Comparison of ENCODE assay signal across 9 cellular contexts in the genomic region with DNA sequence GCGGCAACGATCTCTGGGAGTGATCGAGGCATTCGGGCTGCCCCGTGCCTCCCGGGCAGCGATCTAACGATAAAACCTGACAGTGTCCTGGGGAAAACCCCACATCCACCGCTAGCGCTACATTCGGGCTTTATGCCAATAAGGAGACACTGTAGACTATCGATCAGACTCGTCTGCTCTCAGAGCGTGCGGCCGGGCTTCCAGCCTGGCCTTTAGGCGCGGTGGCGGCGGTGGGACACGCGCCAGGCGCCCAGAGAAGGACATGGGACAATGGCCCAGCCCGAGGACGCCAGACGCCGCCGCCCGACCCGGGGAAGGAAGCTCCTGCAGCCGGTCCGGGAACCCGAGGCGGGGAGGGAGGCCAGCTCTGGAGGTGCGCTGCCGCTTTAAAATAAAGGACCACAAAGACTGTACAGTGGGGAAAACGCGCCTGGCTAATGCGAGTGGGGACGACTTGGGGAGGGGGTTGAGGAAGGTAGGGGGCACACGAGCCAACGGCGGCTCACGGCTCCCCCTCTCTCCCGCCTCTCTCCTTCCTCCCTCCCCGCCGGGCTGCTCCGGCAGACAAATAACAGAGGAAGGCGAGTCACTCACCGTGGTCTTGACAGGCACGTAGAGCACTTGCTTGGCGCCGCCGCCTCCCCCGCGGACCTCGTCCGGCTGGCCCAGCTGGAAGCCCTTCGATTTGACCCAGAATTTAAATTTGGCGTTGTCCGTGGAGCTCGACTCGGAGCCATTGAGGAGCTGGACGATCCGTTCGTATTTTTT. TPM values are rescaled to one million over a fixed set of nuclear protein-coding genes. Genes with fewer than 3 reads are reported as not detected.
DNase-seq lines count a peak whose midpoint lies in the region; ATAC-seq and TF ChIP-seq lines count a peak whose summit lies in the region.
"Had no signal": no experiment of that assay in that cellular context is flagged by ENCODE, and none has a peak within 500 bp of the region (broad histone marks: within the 10 kb centered on the region; RNA-seq: fewer than 3 reads in every experiment).

No MANE protein-coding gene starts in this region.

- peaks cover 8 to 72% (median 46%) of the 10 kb centered on the region in 3 donors for H3K27me3 ChIP-seq in stomach

- intact Hi-C loops in stomach (cut with DNase I; ENCODE audit: low total_unique reads) = no loop called here

- TF ChIP-seq CTCF in astrocyte of the spinal cord (IDR thresholded peaks at IDR 0.05; ENCODE audit: low read depth, low read length) = no peak
- no peak for TF ChIP-seq CTCF in stomach (IDR thresholded peaks at IDR 0.05)

- H3K36me3 ChIP-seq in stomach = no peaks in the 10 kb centered on the region

- peak; percentile 66 for ATAC-seq in GM19395 (IDR thresholded peaks at IDR 0.05; ENCODE audit: unreplicated experiment)
- ATAC-seq in HG02840 (IDR thresholded peaks at IDR 0.05; ENCODE audit: low FRiP score, unreplicated experiment) = no peak
- no peak for ATAC-seq in GM18873 (IDR thresholded peaks at IDR 0.05; ENCODE audit: low FRiP score, unreplicated experiment)

- TF ChIP-seq POLR2A in stomach (IDR thresholded peaks at IDR 0.05) = no peak

- no peak overlapping the region for H3K27ac ChIP-seq in stomach

- H3K4me3 ChIP-seq in astrocyte of the spinal cord (ENCODE audit: low read depth, low read length) (peak overlapping the region; percentile 50), stomach (peak overlapping the region; percentile 42 to 60 (median 47))

- no peaks in the 10 kb centered on the region for H3K9me3 ChIP-seq in stomach

- peak; percentile 26 for DNase-seq in NCI-H1436 treated with DMSO at 0.1 percent for 48 hours (lab: John Stamatoyannopoulos, UW)
- DNase-seq in astrocyte of the spinal cord (ENCODE audit: low read depth, low spot score) = peak; percentile 9
- DNase-seq in islet precursor cell = peak; percentile 84
- DNase-seq in stomach = no peak
- DNase-seq in SIG-M5 treated with dmso at 0.1 percent for 504 hours (lab: John Stamatoyannopoulos, UW; ENCODE audit: unreplicated experiment) = no peak

- in situ Hi-C loops in astrocyte of the spinal cord (cut with HindIII; ENCODE audit: low sequenced_read_pairs) = no loop called here

- WGBS in stomach, 5 donors = 2 to 3% (median 3%) methylated on average over 37 to 66 of the region's 66 CpGs

- TF ChIP-seq EP300 in stomach (IDR thresholded peaks at IDR 0.05) = no peak

- peaks cover 29 to 39% (median 36%) of the 10 kb centered on the region in 4 donors for H3K4me1 ChIP-seq in stomach

RNA-seq across cellular contexts. Expression of gene NOL4, which starts 2.1 kb away (rescaled TPM):
- 1 to 10 TPM in 1 of 5 donors, under 1 TPM in 1, not detected in 3; 0.14 to 1.8 TPM for total RNA-seq in stomach
- under 1 TPM in 2 of 3 donors, not detected in 1; 0.08 to 0.19 TPM for polyA plus RNA-seq in stomach
- total RNA-seq: myocyte had no signal

Comparison
In these comparisons a context has a peak if more than half of its experiments do, and no peak if none do; other contexts are left out.
1. DNase-seq: peak in NCI-H1436 treated with DMSO at 0.1 percent for 48 hours (single experiment), astrocyte of the spinal cord (single experiment) and islet precursor cell (single experiment); none in stomach (single experiment) and SIG-M5 treated with dmso at 0.1 percent for 504 hours (single experiment).